In genomic region chr5:69485471-69485870, GRCh38 we compare ENCODE assay signal across 30 cellular contexts.
"Had no signal": no experiment of that assay in that cellular context is flagged by ENCODE, and none has a peak within 500 bp of the region (broad histone marks: within the 10 kb centered on the region; RNA-seq: fewer than 3 reads in every experiment).

No MANE protein-coding gene starts in this region.

- H3K36me3 Mint-ChIP-seq: activated naive CD4-positive, alpha-beta T cell treated with anti-CD3 and anti-CD28 coated beads, Interleukin-2, amount 50 U/mL, for 24 hours; stimulated activated memory B cell treated with anti-CD40 and anti-IgM and Interleukin-4, amounts not matched to agents 10 μg/mL and 1 μg/mL and 100 μg/mL, for 72 hours had no signal

- H3K27ac ChIP-seq: esophagus muscularis mucosa, foreskin keratinocyte, heart right ventricle, lower lobe of right lung, prostate gland, vagina, WERI-Rb-1 had no signal

- H3K27me3 ChIP-seq: left lung, upper lobe of left lung, vagina had no signal

- DNase-seq: activated CD4-positive, alpha-beta T cell treated with anti-CD3 and anti-CD28 coated beads, Interleukin-2, amount 10 ng/mL, durations not matched to agents 24 days and 14 days; activated CD4-positive, CD25-positive, alpha-beta regulatory T cell treated with anti-CD3 and anti-CD28 coated beads, Interleukin-2, amount 50 U/mL, for 72 hours; activated CD8-positive, alpha-beta T cell treated with anti-CD3 and anti-CD28 coated beads for 36 hours; activated naive CD8-positive, alpha-beta T cell treated with anti-CD3 and anti-CD28 coated beads, Interleukin-2, amount 50 U/mL, for 24 hours; activated T-cell treated with anti-CD3 and anti-CD28 coated beads, Interleukin-2, amount 50 U/mL, for 48 hours; amygdala; central memory CD4-positive, alpha-beta T cell; heart right ventricle; kidney glomerular epithelial cell; left lung; lower lobe of right lung; mucosa of descending colon; retina; small intestine; stimulated activated CD4-positive, alpha-beta T cell treated with anti-CD3 and anti-CD28 coated beads, Interleukin-4, amount 100 ng/mL, for 4 hours; stimulated activated CD8-positive, alpha-beta memory T cell treated with anti-CD3 and anti-CD28 coated beads, Interleukin-4, amount 100 ng/mL, for 48 hours; stimulated activated naive CD8-positive, alpha-beta T cell treated with anti-CD3 and anti-CD28 coated beads, Interleukin-15, amount 100 ng/mL, for 72 hours; substantia nigra; T1000; upper lobe of left lung; WERI-Rb-1 had no signal

- H3K4me3 Mint-ChIP-seq: activated CD4-positive, alpha-beta T cell treated with anti-CD3 and anti-CD28 coated beads, Interleukin-2, amount 10 ng/mL, durations not matched to agents 24 days and 14 days; activated CD8-positive, alpha-beta T cell treated with anti-CD3 and anti-CD28 coated beads for 36 hours; activated naive CD4-positive, alpha-beta T cell treated with anti-CD3 and anti-CD28 coated beads, Interleukin-2, amount 50 U/mL, for 24 hours; activated naive CD8-positive, alpha-beta T cell treated with anti-CD3 and anti-CD28 coated beads, Interleukin-2, amount 50 U/mL, for 24 hours; nephron; stimulated activated memory B cell treated with anti-CD40 and anti-IgM and Interleukin-4, amounts not matched to agents 10 μg/mL and 1 μg/mL and 100 μg/mL, for 72 hours; stimulated activated naive CD8-positive, alpha-beta T cell treated with anti-CD3 and anti-CD28 coated beads, Interleukin-15, amount 100 ng/mL, for 72 hours had no signal

- H3K36me3 ChIP-seq: esophagus muscularis mucosa, heart right ventricle, left lung, lower lobe of right lung, prostate gland, upper lobe of left lung, vagina, WERI-Rb-1 had no signal

- H3K27ac Mint-ChIP-seq: activated CD4-positive, alpha-beta T cell treated with anti-CD3 and anti-CD28 coated beads, Interleukin-2, amount 10 ng/mL, durations not matched to agents 24 days and 14 days; activated CD8-positive, alpha-beta T cell treated with anti-CD3 and anti-CD28 coated beads for 36 hours; activated naive CD4-positive, alpha-beta T cell treated with anti-CD3 and anti-CD28 coated beads, Interleukin-2, amount 50 U/mL, for 24 hours; activated naive CD8-positive, alpha-beta T cell treated with anti-CD3 and anti-CD28 coated beads, Interleukin-2, amount 50 U/mL, for 24 hours; activated T-helper 2 cell treated with anti-CD3 and anti-CD28 coated beads, Interferon-gamma antibody, Interleukin-2, Interleukin-4, amounts not matched to agents 10 μg/mL and 5 μg/mL and 100 μg/mL, durations not matched to agents 14 hours and 24 hours and 36 hours; stimulated activated memory B cell treated with anti-CD40 and anti-IgM and Interleukin-4, amounts not matched to agents 10 μg/mL and 1 μg/mL and 100 μg/mL, for 72 hours; stimulated activated naive CD8-positive, alpha-beta T cell treated with anti-CD3 and anti-CD28 coated beads, Interleukin-15, amount 100 ng/mL, for 72 hours had no signal

- ATAC-seq: activated CD8-positive, alpha-beta T cell treated with anti-CD3 and anti-CD28 coated beads for 36 hours; activated naive CD8-positive, alpha-beta T cell treated with anti-CD3 and anti-CD28 coated beads, Interleukin-2, amount 50 U/mL, for 24 hours; foreskin keratinocyte; heart right ventricle; left lung; lower lobe of right lung; mucosa of descending colon; sciatic nerve; stimulated activated memory B cell treated with anti-CD40 and anti-IgM and Interleukin-4, amounts not matched to agents 10 μg/mL and 1 μg/mL and 100 μg/mL, for 72 hours; stimulated activated naive CD8-positive, alpha-beta T cell treated with anti-CD3 and anti-CD28 coated beads, Interleukin-15, amount 100 ng/mL, for 72 hours had no signal

- H3K9me3 ChIP-seq: esophagus muscularis mucosa, heart right ventricle, left lung, lower lobe of right lung, mucosa of descending colon, prostate gland, upper lobe of left lung, vagina had no signal

- H3K4me1 Mint-ChIP-seq: activated CD4-positive, alpha-beta T cell treated with anti-CD3 and anti-CD28 coated beads, Interleukin-2, amount 10 ng/mL, durations not matched to agents 24 days and 14 days; activated naive CD4-positive, alpha-beta T cell treated with anti-CD3 and anti-CD28 coated beads, Interleukin-2, amount 50 U/mL, for 24 hours; activated naive CD8-positive, alpha-beta T cell treated with anti-CD3 and anti-CD28 coated beads, Interleukin-2, amount 50 U/mL, for 24 hours; nephron; stimulated activated naive CD8-positive, alpha-beta T cell treated with anti-CD3 and anti-CD28 coated beads, Interleukin-15, amount 100 ng/mL, for 72 hours had no signal

- H3K4me3 ChIP-seq: esophagus muscularis mucosa, heart right ventricle, left lung, lower lobe of right lung, mucosa of descending colon, prostate gland, upper lobe of left lung, vagina had no signal

- H3K9me3 Mint-ChIP-seq: activated CD4-positive, alpha-beta T cell treated with anti-CD3 and anti-CD28 coated beads, Interleukin-2, amount 10 ng/mL, durations not matched to agents 24 days and 14 days; activated CD8-positive, alpha-beta T cell treated with anti-CD3 and anti-CD28 coated beads for 36 hours; activated naive CD4-positive, alpha-beta T cell treated with anti-CD3 and anti-CD28 coated beads, Interleukin-2, amount 50 U/mL, for 24 hours; activated naive CD8-positive, alpha-beta T cell treated with anti-CD3 and anti-CD28 coated beads, Interleukin-2, amount 50 U/mL, for 24 hours; activated T-helper 2 cell treated with anti-CD3 and anti-CD28 coated beads, Interferon-gamma antibody, Interleukin-2, Interleukin-4, amounts not matched to agents 10 μg/mL and 5 μg/mL and 100 μg/mL, durations not matched to agents 14 hours and 24 hours and 36 hours; nephron; stimulated activated memory B cell treated with anti-CD40 and anti-IgM and Interleukin-4, amounts not matched to agents 10 μg/mL and 1 μg/mL and 100 μg/mL, for 72 hours; stimulated activated naive CD8-positive, alpha-beta T cell treated with anti-CD3 and anti-CD28 coated beads, Interleukin-15, amount 100 ng/mL, for 72 hours had no signal

- H3K4me1 ChIP-seq: esophagus muscularis mucosa, foreskin keratinocyte, heart right ventricle, lower lobe of right lung, prostate gland, vagina had no signal
